ENCODE assay signal across 14 cellular contexts in the genomic region with DNA sequence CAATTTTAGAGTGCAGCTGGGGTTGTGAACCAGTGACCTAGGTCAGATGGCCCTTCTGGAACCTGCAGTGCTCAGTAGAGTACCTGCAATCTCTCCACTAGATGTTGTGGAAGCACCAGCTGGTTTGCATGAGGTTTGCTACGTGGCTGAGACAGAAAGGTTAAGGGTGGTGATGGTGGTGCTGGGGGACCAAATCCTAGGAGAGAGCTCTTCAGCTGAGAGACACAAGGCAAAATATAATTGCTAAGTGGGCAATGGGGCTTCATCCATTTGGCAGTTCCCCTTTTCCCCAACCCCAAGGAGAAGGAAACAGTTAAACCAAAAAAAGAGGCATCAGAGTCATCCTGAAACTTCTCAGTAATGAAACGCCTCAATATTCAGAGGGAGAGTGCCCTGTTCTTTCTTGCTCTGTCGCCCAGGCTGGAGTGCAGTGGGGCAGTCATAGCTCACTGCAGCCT. TPM values are rescaled to one million over a fixed set of nuclear protein-coding genes. Genes with fewer than 3 reads are reported as not detected.
DNase-seq lines count a peak whose midpoint lies in the region; ATAC-seq and TF ChIP-seq lines count a peak whose summit lies in the region.
"Had no signal": no experiment of that assay in that cellular context is flagged by ENCODE, and none has a peak within 500 bp of the region (broad histone marks: within the 10 kb centered on the region; RNA-seq: fewer than 3 reads in every experiment).

No MANE protein-coding gene starts in this region.

- no peaks in the 10 kb centered on the region for H3K9me3 ChIP-seq in thyroid gland
- H3K9me3 ChIP-seq: Caco-2 had no signal

- H3K27ac Mint-ChIP-seq in activated T-helper 1 cell treated with anti-CD3 and anti-CD28 coated beads, Interleukin-12 subunit alpha, Interleukin-12 subunit beta, Interleukin-2, Interleukin-4 antibody, amounts not matched to agents 30 ng/mL and 10 ng/mL and 1 ng/mL, durations not matched to agents 14 hours and 24 hours and 36 hours = peak overlapping the region; percentile 91
- H3K27ac Mint-ChIP-seq: T-helper 17 cell had no signal

- no peak for TF ChIP-seq POLR2A in thyroid gland (IDR thresholded peaks at IDR 0.05)

- 54 to 64% methylated on average over 3 of the region's 3 CpGs for WGBS in thyroid gland, 2 donors

- peaks cover 6% of the 10 kb centered on the region for H3K36me3 Mint-ChIP-seq in activated T-helper 1 cell treated with anti-CD3 and anti-CD28 coated beads, Interleukin-12 subunit alpha, Interleukin-12 subunit beta, Interleukin-2, Interleukin-4 antibody, amounts not matched to agents 30 ng/mL and 10 ng/mL and 1 ng/mL, durations not matched to agents 14 hours and 24 hours and 36 hours (ENCODE audit: low read depth)

- peaks cover 16% of the 10 kb centered on the region for H3K9me3 Mint-ChIP-seq in activated T-helper 1 cell treated with anti-CD3 and anti-CD28 coated beads, Interleukin-12 subunit alpha, Interleukin-12 subunit beta, Interleukin-2, Interleukin-4 antibody, amounts not matched to agents 30 ng/mL and 10 ng/mL and 1 ng/mL, durations not matched to agents 14 hours and 24 hours and 36 hours

- DNase-seq in activated T-helper 1 cell treated with anti-CD3 and anti-CD28 coated beads, Interleukin-12 subunit alpha, Interleukin-12 subunit beta, Interleukin-2, Interleukin-4 antibody, amounts not matched to agents 30 ng/mL and 10 ng/mL and 1 ng/mL, durations not matched to agents 14 hours and 24 hours and 36 hours (ENCODE audit: low spot score) = no peak
- DNase-seq in NCI-H1417 (lab: John Stamatoyannopoulos, UW) (no peak), NCI-H2029 treated with DMSO at 0.1 percent for 48 hours (lab: John Stamatoyannopoulos, UW) (no peak), thyroid gland (no peak)
- no peak for DNase-seq in activated CD4-positive, CD25-positive, alpha-beta regulatory T cell treated with anti-CD3 and anti-CD28 coated beads, Interleukin-2, amount 50 U/mL, for 72 hours
- DNase-seq: Caco-2; central memory CD4-positive, alpha-beta T cell; NCI-H82; spleen; T-helper 17 cell had no signal

- no peak overlapping the region for H3K27ac ChIP-seq in thyroid gland

- no peaks in the 10 kb centered on the region for H3K27me3 Mint-ChIP-seq in activated T-helper 1 cell treated with anti-CD3 and anti-CD28 coated beads, Interleukin-12 subunit alpha, Interleukin-12 subunit beta, Interleukin-2, Interleukin-4 antibody, amounts not matched to agents 30 ng/mL and 10 ng/mL and 1 ng/mL, durations not matched to agents 14 hours and 24 hours and 36 hours (ENCODE audit: insufficient read depth)

- no peak for TF ChIP-seq CTCF in thyroid gland (IDR thresholded peaks at IDR 0.05)

- peak overlapping the region; percentile 35 for H3K4me3 Mint-ChIP-seq in activated T-helper 1 cell treated with anti-CD3 and anti-CD28 coated beads, Interleukin-12 subunit alpha, Interleukin-12 subunit beta, Interleukin-2, Interleukin-4 antibody, amounts not matched to agents 30 ng/mL and 10 ng/mL and 1 ng/mL, durations not matched to agents 14 hours and 24 hours and 36 hours
- H3K4me3 Mint-ChIP-seq: nephron, T-helper 17 cell had no signal

- no peaks in the 10 kb centered on the region for H3K36me3 ChIP-seq in thyroid gland
- H3K36me3 ChIP-seq: spleen had no signal

- no peaks in the 10 kb centered on the region for H3K27me3 ChIP-seq in thyroid gland
- H3K27me3 ChIP-seq: spleen had no signal

- ATAC-seq in GM18502 (IDR thresholded peaks at IDR 0.05; ENCODE audit: poor library complexity, unreplicated experiment) (peak; percentile 47), GM19395 (IDR thresholded peaks at IDR 0.05; ENCODE audit: unreplicated experiment) (peak; percentile 75), HG02981 (IDR thresholded peaks at IDR 0.05; ENCODE audit: unreplicated experiment) (peak; percentile 52)
- ATAC-seq: T-helper 17 cell had no signal

- no peak overlapping the region for H3K4me3 ChIP-seq in thyroid gland (replicated peaks in 1 of 3)
- H3K4me3 ChIP-seq: spleen had no signal

- peaks cover 0 to 13% of the 10 kb centered on the region in 2 donors for H3K4me1 ChIP-seq in thyroid gland

- intact Hi-C loops in activated T-helper 1 cell treated with anti-CD3 and anti-CD28 coated beads, Interleukin-12 subunit alpha, Interleukin-12 subunit beta, Interleukin-2, Interleukin-4 antibody, amounts not matched to agents 30 ng/mL and 10 ng/mL and 1 ng/mL, durations not matched to agents 14 hours and 24 hours and 36 hours (cut with micrococcal nuclease) = loop anchor here (1.0 kb wide), 1 partner anchor 8 kb away; no protein-coding TSS in a partner anchor
- intact Hi-C loops in thyroid gland (cut with DNase I) = no loop called here

- H3K4me1 Mint-ChIP-seq in activated T-helper 1 cell treated with anti-CD3 and anti-CD28 coated beads, Interleukin-12 subunit alpha, Interleukin-12 subunit beta, Interleukin-2, Interleukin-4 antibody, amounts not matched to agents 30 ng/mL and 10 ng/mL and 1 ng/mL, durations not matched to agents 14 hours and 24 hours and 36 hours (ENCODE audit: low read depth) = peaks cover 51% of the 10 kb centered on the region

RNA-seq across cellular contexts. Expression of a gene that starts 13.9 kb away (rescaled TPM):
- total RNA-seq in activated T-helper 1 cell treated with anti-CD3 and anti-CD28 coated beads, Interleukin-12 subunit alpha, Interleukin-12 subunit beta, Interleukin-2, Interleukin-4 antibody, amounts not matched to agents 30 ng/mL and 10 ng/mL and 1 ng/mL, durations not matched to agents 14 hours and 24 hours and 36 hours = 46.7 and 49.6 TPM in 2 replicates
- 10 to 100 TPM; 34.2 to 47.0 (median 39.7) TPM for total RNA-seq in thyroid gland

RNA-seq across cellular contexts. Expression of a gene that starts 40.3 kb away (rescaled TPM):
- 0.37 and 0.54 TPM in 2 replicates for total RNA-seq in activated T-helper 1 cell treated with anti-CD3 and anti-CD28 coated beads, Interleukin-12 subunit alpha, Interleukin-12 subunit beta, Interleukin-2, Interleukin-4 antibody, amounts not matched to agents 30 ng/mL and 10 ng/mL and 1 ng/mL, durations not matched to agents 14 hours and 24 hours and 36 hours
- 10 to 100 TPM in 1 of 4 donors, 1 to 10 TPM in 3; 2.8 to 17.2 (median 8.6) TPM for total RNA-seq in thyroid gland
